9 cellular contexts compared by ENCODE assay signal in the genomic region with DNA sequence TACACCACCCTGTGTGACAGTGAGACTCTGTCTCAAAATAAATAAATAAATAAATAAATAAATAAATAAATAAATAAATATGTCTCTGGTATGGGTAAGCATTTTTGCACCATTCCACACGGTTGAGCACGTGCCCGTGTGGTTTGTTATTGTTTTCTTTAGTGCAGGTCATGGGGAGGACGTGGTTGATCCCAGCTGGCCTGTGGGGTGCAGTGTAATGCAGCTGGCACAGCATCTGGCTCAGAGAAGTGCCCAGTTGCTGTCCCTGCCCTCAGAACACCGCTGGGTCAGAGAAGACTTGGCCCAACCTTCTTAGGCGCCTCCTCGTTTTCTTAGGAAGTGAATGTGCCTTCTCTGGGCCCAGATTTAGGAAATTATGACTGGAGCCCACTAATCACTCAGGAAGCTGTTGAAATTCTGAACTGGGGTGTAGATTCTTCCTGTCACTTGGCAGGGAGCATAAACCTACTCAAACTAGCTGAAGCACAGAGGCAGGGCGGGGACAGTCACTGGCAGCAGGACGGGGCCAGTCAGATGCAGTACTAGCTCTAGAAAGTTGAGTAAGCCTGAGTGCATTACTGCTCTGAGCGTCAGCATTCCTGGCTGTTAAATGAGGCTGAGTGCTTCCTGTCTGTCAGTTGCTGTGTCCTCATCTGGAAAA.
DNase-seq lines count a peak whose midpoint lies in the region; ATAC-seq and TF ChIP-seq lines count a peak whose summit lies in the region.
"Had no signal": no experiment of that assay in that cellular context is flagged by ENCODE, and none has a peak within 500 bp of the region (broad histone marks: within the 10 kb centered on the region; RNA-seq: fewer than 3 reads in every experiment).

No MANE protein-coding gene starts in this region.

- H3K27ac ChIP-seq in right cardiac atrium (ENCODE audit: low read length) (peak overlapping the region; percentile 80), stomach (peak overlapping the region; percentile 26 to 78 (median 56)), WERI-Rb-1 (no peak overlapping the region)

- intact Hi-C loops in activated B cell treated with CpG ODN at 0.5 μM for 24 hours (cut with micrococcal nuclease), result loop anchor here (10.0 kb wide), 1 partner anchor 208 kb away; a partner anchor contains a TSS
- intact Hi-C loops in right cardiac atrium (cut with DNase I), result loop anchor here in 3 of 4 donors (10.0 kb wide), 4 partner anchors 88 to 668 kb away; a partner anchor contains a TSS
- intact Hi-C loops in stomach (cut with DNase I; ENCODE audit: low total_unique reads), result loop anchor here (10.0 kb wide), 1 partner anchor 88 kb away; a partner anchor contains a TSS

- TF ChIP-seq POLR2A in stomach (IDR thresholded peaks at IDR 0.05), result no peak

- no peak for ATAC-seq in activated B cell treated with CpG ODN at 0.5 μM for 24 hours (ENCODE audit: low read depth)
- ATAC-seq in right cardiac atrium, result peak; percentile 97 to 98
- ATAC-seq in HG03139 (IDR thresholded peaks at IDR 0.05; ENCODE audit: unreplicated experiment), result no peak

- POLR2A ChIA-PET in activated B cell treated with CpG ODN at 0.5 μM for 24 hours (lab: Charles Lee), result no interaction called here

- TF ChIP-seq CTCF in activated B cell treated with CpG ODN at 0.5 μM for 24 hours (IDR thresholded peaks at IDR 0.05), result no peak
- no peak for TF ChIP-seq CTCF in stomach (IDR thresholded peaks at IDR 0.05)
- no peak for TF ChIP-seq CTCF in WERI-Rb-1 (IDR thresholded peaks at IDR 0.05; ENCODE audit: low read depth, low read length)

- H3K36me3 ChIP-seq in stomach (peaks cover 0 to 19% (median 8%) of the 10 kb centered on the region in 4 donors), WERI-Rb-1 (no peaks in the 10 kb centered on the region)
- H3K36me3 ChIP-seq: Peyer's patch had no signal

- WGBS in right cardiac atrium, result 35% methylated on average over 10 of the region's 10 CpGs
- 37 to 55% (median 44%) methylated on average over 9 to 10 of the region's 10 CpGs for WGBS in stomach, 5 donors

- no peak for TF ChIP-seq EP300 in stomach (IDR thresholded peaks at IDR 0.05)

- DNase-seq in HCEC 1CT (peak; percentile 94), activated B cell treated with CpG ODN at 0.5 μM for 24 hours (no peak), right cardiac atrium (peak; percentile 92 to 96 (median 93)), stomach (peak; percentile 54), WERI-Rb-1 (no peak), NCI-H2171 treated with DMSO at 0.1 percent for 48 hours (lab: John Stamatoyannopoulos, UW) (no peak), NCI-H524 treated with DMSO at 0.1 percent for 48 hours (lab: John Stamatoyannopoulos, UW) (no peak)

- H3K4me3 ChIP-seq in right cardiac atrium (ENCODE audit: low read length) (no peak overlapping the region), stomach (no peak overlapping the region), WERI-Rb-1 (ENCODE audit: low read depth, low read length) (no peak overlapping the region)
- H3K4me3 ChIP-seq: Peyer's patch had no signal

- H3K4me1 Mint-ChIP-seq in activated B cell treated with CpG ODN at 0.5 μM for 24 hours, result peaks cover 42% of the 10 kb centered on the region

- no peaks in the 10 kb centered on the region for H3K9me3 Mint-ChIP-seq in activated B cell treated with CpG ODN at 0.5 μM for 24 hours

- CTCF ChIA-PET in activated B cell treated with CpG ODN at 0.5 μM for 24 hours (lab: Charles Lee), result interaction anchor here (1.3 kb wide), 1 partner anchor 113 kb away, joined by 5 read pairs; no protein-coding TSS in a partner anchor

- H3K4me1 ChIP-seq in right cardiac atrium (ENCODE audit: control insufficient read depth, insufficient read depth, low read length) (no peaks in the 10 kb centered on the region), stomach (peaks cover 0 to 15% (median 7%) of the 10 kb centered on the region in 4 donors)
- H3K4me1 ChIP-seq: Peyer's patch had no signal

- H3K4me3 Mint-ChIP-seq in activated B cell treated with CpG ODN at 0.5 μM for 24 hours, result no peak overlapping the region

- H3K9me3 ChIP-seq in right cardiac atrium (ENCODE audit: control insufficient read depth, low read length) (no peaks in the 10 kb centered on the region), stomach (no peaks in the 10 kb centered on the region), WERI-Rb-1 (ENCODE audit: severe bottlenecking) (no peaks in the 10 kb centered on the region)
- H3K9me3 ChIP-seq: Peyer's patch had no signal

- H3K27me3 ChIP-seq in right cardiac atrium (ENCODE audit: control insufficient read depth, insufficient read depth), result no peaks in the 10 kb centered on the region
- H3K27me3 ChIP-seq in stomach, result no peaks in the 10 kb centered on the region
- no peaks in the 10 kb centered on the region for H3K27me3 ChIP-seq in WERI-Rb-1 (ENCODE audit: insufficient read depth, low read depth, severe bottlenecking)
- H3K27me3 ChIP-seq: Peyer's patch had no signal

- peak overlapping the region; percentile 35 for H3K27ac Mint-ChIP-seq in activated B cell treated with CpG ODN at 0.5 μM for 24 hours

- no peaks in the 10 kb centered on the region for H3K27me3 Mint-ChIP-seq in activated B cell treated with CpG ODN at 0.5 μM for 24 hours

- peaks cover 58% of the 10 kb centered on the region for H3K36me3 Mint-ChIP-seq in activated B cell treated with CpG ODN at 0.5 μM for 24 hours (ENCODE audit: low read depth)

Comparison
In these comparisons a context has a peak if more than half of its experiments do, and no peak if none do; other contexts are left out.
1. DNase-seq: peak in HCEC 1CT (single experiment), right cardiac atrium (3 of 3) and stomach (single experiment); none in activated B cell treated with CpG ODN at 0.5 μM for 24 hours (single experiment), WERI-Rb-1 (single experiment), NCI-H2171 treated with DMSO at 0.1 percent for 48 hours (single experiment) and NCI-H524 treated with DMSO at 0.1 percent for 48 hours (single experiment).
2. ATAC-seq: peak in right cardiac atrium (2 of 2); none in activated B cell treated with CpG ODN at 0.5 μM for 24 hours (single experiment) and HG03139 (single experiment).